Comparison of ENCODE assay signal across 9 cellular contexts in genomic region chrX:39815621-39816020, GRCh38.
DNase-seq lines count a peak whose midpoint lies in the region; ATAC-seq, FAIRE-seq and TF ChIP-seq lines count a peak whose summit lies in the region.
"Had no signal": no experiment of that assay in that cellular context is flagged by ENCODE, and none has a peak within 500 bp of the region (broad histone marks: within the 10 kb centered on the region; RNA-seq: fewer than 3 reads in every experiment).

No MANE protein-coding gene starts in this region.

- H3K14ac ChIP-seq in H9 (ENCODE audit: insufficient read depth, low read length) (no peak overlapping the region), H1 (ENCODE audit: insufficient read length) (no peak overlapping the region)

- H3K27ac ChIP-seq in H9 (ENCODE audit: insufficient read length, low read depth, low read length) (no peak overlapping the region), H1 (ENCODE audit: low read depth, low read length) (no peak overlapping the region), ascending aorta (no peak overlapping the region), suprapubic skin (no peak overlapping the region)

- intact Hi-C loops in ascending aorta (cut with DNase I), result loop anchor here (5.0 kb wide), 3 partner anchors 272 to 452 kb away; no protein-coding TSS in a partner anchor

- H3K4me2 ChIP-seq in H9 (ENCODE audit: insufficient read depth, insufficient read length, low read length) (no peak overlapping the region), H1 (ENCODE audit: insufficient read depth in 1 of 2, low read depth in 2 of 2, low read length in 2 of 2) (peak overlapping the region in 1 of 2 experiments; percentile 93; a peak in 1 of 4 replicates)

- H3K9me3 ChIP-seq in H9 (ENCODE audit: control insufficient read depth, low read depth, low read length) (no peaks in the 10 kb centered on the region), H1 (ENCODE audit: insufficient read depth in 2 of 2, low read depth in 1 of 2, low read length in 1 of 2) (no peaks in the 10 kb centered on the region), ascending aorta (no peaks in the 10 kb centered on the region), suprapubic skin (no peaks in the 10 kb centered on the region)

- H2BK12ac ChIP-seq in H9 (ENCODE audit: insufficient read length, low read depth, low read length) (no peak overlapping the region), H1 (ENCODE audit: low read depth, low read length) (peak overlapping the region; percentile 90)

- H3K27ac Mint-ChIP-seq in H9, result peak overlapping the region in 1 of 3 experiments; percentile 77; a peak in 1 of 7 replicates

- no peak for TF ChIP-seq RAD21 in H1 (IDR thresholded peaks at IDR 0.05 in 1 of 2, conservative IDR thresholded peaks at IDR 0.05 in 1 of 2; ENCODE audit: low read depth in 2 of 2, low read length in 2 of 2)

- no peak overlapping the region for H3K18ac ChIP-seq in H9 (ENCODE audit: insufficient read length, low read depth, low read length)
- peak overlapping the region; percentile 94; the same call in 1 of the 2 replicates for H3K18ac ChIP-seq in H1 (ENCODE audit: extremely low read depth, low read length)

- H3K79me2 ChIP-seq in H9 (ENCODE audit: insufficient read depth, low read length), result no peaks in the 10 kb centered on the region
- H3K79me2 ChIP-seq in H1 (ENCODE audit: control insufficient read depth in 1 of 2, insufficient read depth in 2 of 2, low read length in 2 of 2), result no peaks in the 10 kb centered on the region; a peak in 1 of 4 replicates

- POLR2A ChIA-PET in H1 (lab: Charles Lee; ENCODE audit: partially characterized antibody), result interaction anchor here (1.1 to 3.3 kb wide), 6 partner anchors 24 to 300 kb away, joined by 3 to 15 read pairs (median 5); no protein-coding TSS in a partner anchor

- H3K9ac ChIP-seq in H9 (ENCODE audit: extremely low read depth, insufficient read length, low read length) (no peak overlapping the region), H1 (replicated peaks in 1 of 4; ENCODE audit: extremely low read depth in 1 of 4, low read depth in 3 of 4, low read length in 3 of 4) (no peak overlapping the region)

- H3K36me3 ChIP-seq in H1 (ENCODE audit: control insufficient read depth in 2 of 4, insufficient read depth in 4 of 4, low read length in 3 of 4) (no peaks in the 10 kb centered on the region), ascending aorta (no peaks in the 10 kb centered on the region), suprapubic skin (no peaks in the 10 kb centered on the region)

- no peak overlapping the region for H2AK5ac ChIP-seq in H9 (ENCODE audit: insufficient read length, low read length)
- H2AK5ac ChIP-seq in H1 (ENCODE audit: low read depth, low read length), result peak overlapping the region; percentile 82; the same call in 1 of the 2 replicates

- peaks cover 48 to 56% of the 10 kb centered on the region in 2 experiments for H3K4me1 Mint-ChIP-seq in H9

- H3K4ac ChIP-seq in H9 (ENCODE audit: low read depth, low read length) (no peak overlapping the region), H1 (replicated peaks; ENCODE audit: insufficient read length, low read depth, low read length) (peak overlapping the region; percentile 57)

- no peak for TF ChIP-seq EP300 in H1 (IDR thresholded peaks at IDR 0.05; ENCODE audit: borderline replicate concordance in 1 of 2, low read depth in 2 of 2, low read length in 2 of 2)
- TF ChIP-seq EP300 in suprapubic skin (IDR thresholded peaks at IDR 0.05), result no peak

- H3K79me1 ChIP-seq in H9 (ENCODE audit: insufficient read depth, low read depth, low read length, poor library complexity, severe bottlenecking), result no peaks in the 10 kb centered on the region
- no peaks in the 10 kb centered on the region for H3K79me1 ChIP-seq in H1 (ENCODE audit: low read depth, low read length)

- no peak overlapping the region; a peak in 1 of 5 replicates for H3K4me3 Mint-ChIP-seq in H9

- H2BK15ac ChIP-seq in H9 (ENCODE audit: low read depth, low read length), result no peak overlapping the region
- no peak overlapping the region for H2BK15ac ChIP-seq in H1 (ENCODE audit: low read length)

- no peak for TF ChIP-seq POLR2A in H1 (IDR thresholded peaks at IDR 0.05; ENCODE audit: control extremely low read depth in 1 of 2, low read depth in 2 of 2, low read length in 2 of 2)
- TF ChIP-seq POLR2A in suprapubic skin (IDR thresholded peaks at IDR 0.05), result no peak

- H3K23me2 ChIP-seq in H9 (ENCODE audit: insufficient read length, low read depth, low read length, poor library complexity, severe bottlenecking), result peaks cover 9% of the 10 kb centered on the region
- peaks cover 2% of the 10 kb centered on the region; the same call in 1 of the 2 replicates for H3K23me2 ChIP-seq in H1 (ENCODE audit: low read depth, low read length)

- peaks cover 0 to 5% (median 0%) of the 10 kb centered on the region in 3 experiments; a peak in 3 of 7 replicates for H3K36me3 Mint-ChIP-seq in H9 (ENCODE audit: insufficient read depth in 1 of 3, low read depth in 3 of 3)

- H3K23ac ChIP-seq in H9 (ENCODE audit: insufficient read length, low read depth, low read length) (no peak overlapping the region), H1 (ENCODE audit: insufficient read length) (no peak overlapping the region)

- peaks cover 7% of the 10 kb centered on the region for H3K27me3 Mint-ChIP-seq in H9 (ENCODE audit: low read depth)

- H4K91ac ChIP-seq in H9 (ENCODE audit: insufficient read length, low read depth, low read length) (no peak overlapping the region), H1 (replicated peaks; ENCODE audit: insufficient read length, low read length) (peak overlapping the region; percentile 95)

- peaks cover 66 to 80% of the 10 kb centered on the region in 2 experiments for H3K9me3 Mint-ChIP-seq in H9

- H3T11ph ChIP-seq in H9 (ENCODE audit: low read length), result no peak overlapping the region

- no peak for DNase-seq in GM18507 (ENCODE audit: extremely low spot score, insufficient read length, low read depth)
- peak; percentile 56 for DNase-seq in H9
- DNase-seq in NCI-H69 (lab: John Stamatoyannopoulos, UW), result peak; percentile 48
- DNase-seq in H1 (ENCODE audit: low read depth in 1 of 2, low spot score in 2 of 2), result no peak
- DNase-seq in middle frontal gyrus (ENCODE audit: extremely low spot score, low spot score), result no peak
- DNase-seq in ascending aorta (ENCODE audit: low spot score in 2 of 2), result no peak
- no peak for DNase-seq in suprapubic skin (ENCODE audit: low spot score in 2 of 2)
- DNase-seq: activated effector memory CD4-positive, alpha-beta T cell treated with anti-CD3 and anti-CD28 coated beads, Interleukin-2, amount 50 U/mL, for 16 hours had no signal

- no peak overlapping the region for H3K56ac ChIP-seq in H9 (ENCODE audit: insufficient read length, low read depth, low read length)
- H3K56ac ChIP-seq in H1 (replicated peaks; ENCODE audit: insufficient read length, low read depth, low read length), result no peak overlapping the region

- H2BK5ac ChIP-seq in H9 (ENCODE audit: insufficient read length, low read length), result no peak overlapping the region
- H2BK5ac ChIP-seq in H1 (ENCODE audit: low read depth, low read length), result peak overlapping the region; percentile 96; the same call in 1 of the 2 replicates

- H4K5ac ChIP-seq in H9 (ENCODE audit: insufficient read length, low read depth, low read length) (no peak overlapping the region), H1 (ENCODE audit: insufficient read length, low read depth, low read length) (no peak overlapping the region)

- peaks cover 34% of the 10 kb centered on the region; the same call in 1 of the 2 replicates for H3K4me1 ChIP-seq in H9 (ENCODE audit: insufficient read depth, low read length)
- H3K4me1 ChIP-seq in H1 (replicated peaks in 1 of 4; ENCODE audit: control insufficient read depth in 3 of 4, insufficient read depth in 4 of 4, low read length in 3 of 4), result peaks cover 7 to 35% (median 25%) of the 10 kb centered on the region in 4 experiments
- peaks cover 0 to 19% of the 10 kb centered on the region in 2 donors for H3K4me1 ChIP-seq in ascending aorta
- H3K4me1 ChIP-seq in suprapubic skin, result peaks cover 4% of the 10 kb centered on the region

- TF ChIP-seq CTCF in H9 (conservative IDR thresholded peaks at IDR 0.05) (no peak), H1 (IDR thresholded peaks at IDR 0.05; ENCODE audit: control extremely low read depth in 1 of 3, insufficient read depth in 1 of 3, low read depth in 1 of 3, low read length in 3 of 3) (no peak), ascending aorta (IDR thresholded peaks at IDR 0.05) (no peak), suprapubic skin (IDR thresholded peaks at IDR 0.05) (no peak)

- H2BK120ac ChIP-seq in H9 (ENCODE audit: low read depth, low read length, poor library complexity, severe bottlenecking), result no peak overlapping the region
- H2BK120ac ChIP-seq in H1 (replicated peaks; ENCODE audit: low read depth, low read length), result peak overlapping the region; percentile 41

- WGBS in H9 (ENCODE audit: extremely low coverage, insufficient read length, low lambda C conversion rate), result no CpG with 5 or more reads among the region's 1 CpG
- WGBS in H1 (ENCODE audit: extremely low coverage in 1 of 2, insufficient coverage in 1 of 2, insufficient read length in 1 of 2, insufficient replicate concordance in 2 of 2, low coverage in 1 of 2, low lambda C conversion rate in 2 of 2, missing lambda C conversion rate in 1 of 2), 2 experiments, result 80% methylated on average over 1 of the region's 1 CpG; no CpG with 5 or more reads in 1 of the 2 experiments
- WGBS in suprapubic skin, result 88% methylated on average over 1 of the region's 1 CpG

- H3K4me3 ChIP-seq in H1 (ENCODE audit: extremely low read depth in 1 of 4, insufficient read depth in 2 of 4, low read depth in 3 of 4, low read length in 4 of 4), result no peak overlapping the region
- H3K4me3 ChIP-seq in ascending aorta, result no peak overlapping the region
- H3K4me3 ChIP-seq in suprapubic skin, result no peak overlapping the region

- ATAC-seq in GM21723 (IDR thresholded peaks at IDR 0.05; ENCODE audit: unreplicated experiment), result no peak

- H2BK20ac ChIP-seq in H9 (ENCODE audit: low read depth, low read length, poor library complexity, severe bottlenecking) (no peak overlapping the region), H1 (ENCODE audit: low read length) (no peak overlapping the region)

- H4K20me1 ChIP-seq in H9 (ENCODE audit: control insufficient read depth, insufficient read depth, insufficient read length) (no peaks in the 10 kb centered on the region), H1 (replicated peaks in 1 of 2; ENCODE audit: control insufficient read depth in 1 of 2, insufficient read depth in 2 of 2, low read length in 2 of 2) (no peaks in the 10 kb centered on the region)

- no peak overlapping the region for H4K8ac ChIP-seq in H9 (replicated peaks; ENCODE audit: insufficient read length, low read depth, low read length)
- H4K8ac ChIP-seq in H1 (ENCODE audit: extremely low read depth, insufficient read depth, low read length), result no peak overlapping the region

- CTCF ChIA-PET in H1 (lab: Charles Lee; ENCODE audit: partially characterized antibody), result interaction anchor here (0.7 to 2.7 kb wide), 6 partner anchors 24 to 84 kb away, joined by 3 to 13 read pairs (median 3); no protein-coding TSS in a partner anchor

- no peaks in the 10 kb centered on the region; the same call in 1 of the 2 replicates for H3K27me3 ChIP-seq in H9 (ENCODE audit: insufficient read depth, low read length)
- peaks cover 0 to 1% (median 0%) of the 10 kb centered on the region in 4 experiments; a peak in 1 of 7 replicates for H3K27me3 ChIP-seq in H1 (replicated peaks in 1 of 4; ENCODE audit: control insufficient read depth in 3 of 4, extremely low read depth in 1 of 4, insufficient read depth in 3 of 4, low read length in 3 of 4)
- no peaks in the 10 kb centered on the region for H3K27me3 ChIP-seq in ascending aorta
- H3K27me3 ChIP-seq in suprapubic skin, result no peaks in the 10 kb centered on the region

- peak; percentile 93 for FAIRE-seq in GM18507 (lab: Jason Lieb, UNC)
- peak; percentile 88 for FAIRE-seq in H1 (lab: Jason Lieb, UNC)

- H2AFZ ChIP-seq in H9 (ENCODE audit: low read length) (no peak overlapping the region), H1 (ENCODE audit: low read length) (no peak overlapping the region)

Comparison
In these comparisons a context has a peak if more than half of its experiments do, and no peak if none do; other contexts are left out.
1. DNase-seq: peak in H9 (single experiment) and NCI-H69 (single experiment); none in GM18507 (single experiment), H1 (0 of 2), middle frontal gyrus (single experiment), ascending aorta (0 of 2) and suprapubic skin (0 of 2).